Comparison of ENCODE assay signal across 1 cellular context in genomic region chr13:95298169-95298940, GRCh38.
TF ChIP-seq lines count a peak whose summit lies in the region.

No MANE protein-coding gene starts in this region.

TF ChIP-seq in WTC11, 78 proteins besides CTCF, POLR2A, EP300 and RAD21 (continued from another document):
- TF ChIP-seq NR3C1 (CRISPR knock-in tag; conservative IDR thresholded peaks at IDR 0.05; ENCODE audit: low read depth) = no peak
- no peak for TF ChIP-seq FOXJ3 (CRISPR knock-in tag; IDR thresholded peaks at IDR 0.05; ENCODE audit: borderline replicate concordance)
- TF ChIP-seq ARID4B (CRISPR knock-in tag; IDR thresholded peaks at IDR 0.05; ENCODE audit: borderline replicate concordance) = no peak
- TF ChIP-seq ZNF138 (CRISPR knock-in tag; conservative IDR thresholded peaks at IDR 0.05) = no peak
- TF ChIP-seq ZNF317 (CRISPR knock-in tag; IDR thresholded peaks at IDR 0.05; ENCODE audit: borderline replicate concordance, low read depth) = no peak
- no peak for TF ChIP-seq TP53 (CRISPR knock-in tag; IDR thresholded peaks at IDR 0.05)
- no peak for TF ChIP-seq RELA (CRISPR knock-in tag; IDR thresholded peaks at IDR 0.05; ENCODE audit: borderline replicate concordance)
- TF ChIP-seq FOXP1 (CRISPR knock-in tag; IDR thresholded peaks at IDR 0.05; ENCODE audit: borderline replicate concordance) = no peak
- TF ChIP-seq TEAD1 (CRISPR knock-in tag; IDR thresholded peaks at IDR 0.05) = no peak
- TF ChIP-seq ZNF416 (CRISPR knock-in tag; IDR thresholded peaks at IDR 0.05) = no peak
- TF ChIP-seq ZNF232 (CRISPR knock-in tag; IDR thresholded peaks at IDR 0.05) = no peak
- no peak for TF ChIP-seq JAZF1 (CRISPR knock-in tag; IDR thresholded peaks at IDR 0.05)
- no peak for TF ChIP-seq FOXP4 (CRISPR knock-in tag; IDR thresholded peaks at IDR 0.05)
- no peak for TF ChIP-seq SMAD3 (CRISPR knock-in tag; IDR thresholded peaks at IDR 0.05; ENCODE audit: borderline replicate concordance)
